In genomic region chrX:49919617-49920016, GRCh38 we compare ENCODE assay signal across 8 cellular contexts. TPM values are rescaled to one million over a fixed set of nuclear protein-coding genes. Genes with fewer than 3 reads are reported as not detected.
DNase-seq lines count a peak whose midpoint lies in the region; TF ChIP-seq lines count a peak whose summit lies in the region.

No MANE protein-coding gene starts in this region.

- H3K27me3 ChIP-seq in right atrium auricular region, result no peaks in the 10 kb centered on the region

- peak overlapping the region in 1 of 2 donors; percentile 29 for H3K27ac ChIP-seq in right atrium auricular region

- DNase-seq in NCI-H524 (lab: John Stamatoyannopoulos, UW), result peak; percentile 6 to 33
- DNase-seq in NCI-H524 treated with DMSO at 0.1 percent for 48 hours (lab: John Stamatoyannopoulos, UW), result no peak
- peak; percentile 35 for DNase-seq in NAMALWA (ENCODE audit: low spot score)
- peak; percentile 8 for DNase-seq in activated gamma-delta T cell treated with anti-CD3 and anti-CD28 coated beads, Interleukin-2, amount 50 U/mL, for 16 hours (ENCODE audit: low read depth)
- DNase-seq in right atrium auricular region (ENCODE audit: low spot score), result peak; percentile 71
- peak; percentile 32 for DNase-seq in stimulated activated CD4-positive, alpha-beta T cell treated with anti-CD3 and anti-CD28 coated beads, Interleukin-4, amount 100 ng/mL, for 24 hours
- no peak for DNase-seq in mesenteric fat pad (ENCODE audit: low spot score)
- DNase-seq in DMS153 (lab: John Stamatoyannopoulos, UW), result no peak

- H3K4me1 ChIP-seq in right atrium auricular region, result peaks cover 0 to 10% of the 10 kb centered on the region in 2 donors

- no peaks in the 10 kb centered on the region for H3K9me3 ChIP-seq in right atrium auricular region

- H3K4me3 ChIP-seq in right atrium auricular region, result no peak overlapping the region

- TF ChIP-seq CTCF in right atrium auricular region (IDR thresholded peaks at IDR 0.05), result peak; percentile 79 to 86

- H3K36me3 ChIP-seq in right atrium auricular region, result no peaks in the 10 kb centered on the region

RNA-seq across cellular contexts. Expression of gene CLCN5, which starts 2.8 kb away (rescaled TPM):
- 1 to 10 TPM; 1.9 to 3.1 TPM for total RNA-seq in right atrium auricular region
- total RNA-seq in mesenteric fat pad, result 9.5 TPM

RNA-seq across cellular contexts. Expression of gene USP27X, which starts 40.3 kb away (rescaled TPM):
- total RNA-seq in right atrium auricular region, result 1 to 10 TPM; 1.0 to 2.4 TPM
- 1.9 TPM for total RNA-seq in mesenteric fat pad

Comparison
In these comparisons a context has a peak if more than half of its experiments do, and no peak if none do; other contexts are left out.
1. DNase-seq: peak in NCI-H524 (2 of 2), NAMALWA (single experiment), activated gamma-delta T cell treated with anti-CD3 and anti-CD28 coated beads, Interleukin-2, amount 50 U/mL, for 16 hours (single experiment), right atrium auricular region (single experiment) and stimulated activated CD4-positive, alpha-beta T cell treated with anti-CD3 and anti-CD28 coated beads, Interleukin-4, amount 100 ng/mL, for 24 hours (single experiment); none in NCI-H524 treated with DMSO at 0.1 percent for 48 hours (single experiment), mesenteric fat pad (single experiment) and DMS153 (single experiment).